ENCODE assay signal across 31 cellular contexts in the genomic region with DNA sequence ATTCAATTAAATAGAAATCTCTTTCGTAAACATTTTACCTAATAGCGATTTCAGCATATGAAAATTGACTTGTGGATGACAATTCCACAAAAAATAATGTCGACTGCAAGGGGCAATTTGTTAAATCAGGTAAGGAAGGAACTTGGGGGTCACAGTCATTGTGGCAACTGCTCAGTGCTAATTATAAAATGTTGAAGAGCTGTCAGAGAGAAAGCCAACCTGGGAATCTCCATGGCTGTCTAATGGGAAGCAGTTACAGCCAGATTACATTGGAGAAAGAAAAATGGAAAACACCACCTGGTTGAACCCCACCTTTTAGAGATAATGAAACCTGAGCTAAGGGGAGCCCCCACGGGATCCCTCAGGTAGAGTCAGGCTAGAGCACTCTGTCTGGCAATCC.
"Had no signal": no experiment of that assay in that cellular context is flagged by ENCODE, and none has a peak within 500 bp of the region (broad histone marks: within the 10 kb centered on the region; RNA-seq: fewer than 3 reads in every experiment).

No MANE protein-coding gene starts in this region.

- DNase-seq: activated B cell treated with CpG ODN at 0.5 μM for 24 hours; activated CD4-positive, alpha-beta T cell treated with anti-CD3 and anti-CD28 coated beads for 48 hours; activated CD4-positive, alpha-beta T cell treated with anti-CD3 and anti-CD28 coated beads, Interleukin-2, amount 50 U/mL, for 1 hour; activated CD4-positive, alpha-beta T cell treated with anti-CD3 and anti-CD28 coated beads, Interleukin-2, amount 50 U/mL, for 48 hours; activated CD8-positive, alpha-beta memory T cell treated with anti-CD3 and anti-CD28 coated beads for 24 hours; activated CD8-positive, alpha-beta T cell treated with anti-CD3 and anti-CD28 coated beads for 36 hours; activated effector memory CD4-positive, alpha-beta T cell treated with Interleukin-2 at 50 U/mL for 16 hours; activated gamma-delta T cell treated with Interleukin-2 at 50 U/mL for 16 hours; activated naive CD4-positive, alpha-beta T cell treated with anti-CD3 and anti-CD28 coated beads, Interleukin-2, amount 50 U/mL, for 16 hours; activated naive CD4-positive, alpha-beta T cell treated with Interleukin-2 at 50 U/mL for 16 hours; activated T-cell treated with anti-CD3 and anti-CD28 coated beads, Interleukin-2, amount 50 U/mL, for 4 hours; amniotic stem cell; anterior cingulate cortex; brain microvascular endothelial cell; caudate nucleus; cortex of kidney; dermis blood vessel endothelial cell; effector CD4-positive, alpha-beta T cell; effector memory CD8-positive, alpha-beta T cell; erythroblast; esophagus squamous epithelium; foreskin melanocyte; T-helper 1 cell; T-helper 17 cell; T1000; WERI-Rb-1 had no signal

- ATAC-seq: activated CD4-positive, CD25-positive, alpha-beta regulatory T cell treated with anti-CD3 and anti-CD28 coated beads, Interleukin-2, amount 50 U/mL, for 24 hours; activated CD8-positive, alpha-beta T cell treated with anti-CD3 and anti-CD28 coated beads for 36 hours; activated T-cell treated with anti-CD3 and anti-CD28 coated beads, Interleukin-2, amount 50 U/mL, for 4 hours; activated T-helper 17 cell treated with anti-CD3 and anti-CD28 coated beads, Interleukin-2, amount 50 U/mL, for 72 hours; effector memory CD8-positive, alpha-beta T cell; gastroesophageal sphincter; T-helper 17 cell had no signal

- H3K4me1 ChIP-seq: esophagus squamous epithelium, gastroesophageal sphincter had no signal

- H3K27me3 ChIP-seq: brain microvascular endothelial cell, esophagus squamous epithelium, gastroesophageal sphincter had no signal

- H3K36me3 ChIP-seq: brain microvascular endothelial cell, esophagus squamous epithelium, gastroesophageal sphincter, WERI-Rb-1 had no signal

- H3K27ac Mint-ChIP-seq: activated B cell treated with CpG ODN at 0.5 μM for 24 hours; activated CD8-positive, alpha-beta T cell treated with anti-CD3 and anti-CD28 coated beads for 36 hours; activated naive CD8-positive, alpha-beta T cell; activated T-helper 17 cell treated with anti-CD3 and anti-CD28 coated beads, Interleukin-2, amount 50 U/mL, for 72 hours; effector memory CD8-positive, alpha-beta T cell; T-helper 17 cell; T-helper 2 cell treated with Interferon-gamma antibody and Interleukin-4, amounts not matched to agents 5 μg/mL and 100 μg/mL, for 36 hours had no signal

- H3K27ac ChIP-seq: brain microvascular endothelial cell, esophagus squamous epithelium, gastroesophageal sphincter, WERI-Rb-1 had no signal

- H3K4me3 ChIP-seq: esophagus squamous epithelium, gastroesophageal sphincter had no signal

- H3K4me1 Mint-ChIP-seq: activated B cell treated with CpG ODN at 0.5 μM for 24 hours, T-helper 17 cell had no signal

- H3K27me3 Mint-ChIP-seq: activated B cell treated with CpG ODN at 0.5 μM for 24 hours; activated CD8-positive, alpha-beta T cell treated with anti-CD3 and anti-CD28 coated beads for 36 hours; activated naive CD8-positive, alpha-beta T cell; activated T-helper 17 cell treated with anti-CD3 and anti-CD28 coated beads, Interleukin-2, amount 50 U/mL, for 72 hours; effector memory CD8-positive, alpha-beta T cell; T-helper 17 cell had no signal

- H3K9me3 Mint-ChIP-seq: activated T-helper 17 cell treated with anti-CD3 and anti-CD28 coated beads, Interleukin-2, amount 50 U/mL, for 72 hours; effector memory CD8-positive, alpha-beta T cell had no signal

- H3K4me3 Mint-ChIP-seq: activated B cell treated with CpG ODN at 0.5 μM for 24 hours; activated CD8-positive, alpha-beta T cell treated with anti-CD3 and anti-CD28 coated beads for 36 hours; activated naive CD8-positive, alpha-beta T cell; activated T-cell treated with anti-CD3 and anti-CD28 coated beads, Interleukin-2, amount 50 U/mL, for 4 hours; activated T-helper 17 cell treated with anti-CD3 and anti-CD28 coated beads, Interleukin-2, amount 50 U/mL, for 72 hours; effector memory CD8-positive, alpha-beta T cell; T-helper 17 cell; T-helper 2 cell treated with Interferon-gamma antibody and Interleukin-4, amounts not matched to agents 5 μg/mL and 100 μg/mL, for 36 hours had no signal
